ENCODE assay signal across 7 cellular contexts in the genomic region with DNA sequence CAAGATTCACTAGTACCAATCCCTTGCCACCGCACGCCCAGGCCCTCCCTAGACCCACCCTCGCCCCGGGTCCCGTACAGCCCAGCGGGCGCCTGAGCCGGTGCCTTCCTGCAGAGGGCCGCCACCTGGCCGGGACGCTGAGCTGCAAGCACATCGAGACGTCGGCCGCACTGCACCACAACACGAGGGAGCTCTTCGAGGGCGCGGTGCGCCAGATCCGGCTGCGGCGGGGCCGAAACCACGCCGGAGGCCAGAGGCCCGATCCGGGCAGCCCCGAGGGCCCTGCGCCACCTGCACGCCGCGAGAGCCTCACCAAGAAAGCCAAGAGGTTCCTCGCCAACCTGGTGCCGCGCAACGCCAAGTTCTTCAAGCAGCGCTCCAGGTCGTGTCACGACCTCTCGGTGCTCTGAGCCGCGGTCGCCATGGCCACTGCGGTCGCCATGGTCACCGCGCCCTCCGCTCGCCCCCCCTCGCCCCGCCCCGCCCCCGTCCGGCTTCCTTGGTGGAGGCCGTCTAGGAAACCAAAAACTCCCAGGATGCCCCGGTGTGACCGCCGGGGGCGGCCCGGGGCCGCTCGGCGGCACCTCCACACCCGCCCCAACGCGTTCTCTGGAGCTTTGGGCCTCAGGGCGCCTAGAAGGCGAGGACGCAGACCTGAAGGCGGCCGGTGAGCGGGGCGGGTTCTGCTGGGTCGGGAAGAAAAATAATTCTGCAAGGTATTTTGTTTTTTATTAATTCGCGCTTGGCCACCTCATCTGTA. TPM values are rescaled to one million over a fixed set of nuclear protein-coding genes. Genes with fewer than 3 reads are reported as not detected.
A peak's percentile ranks its signal among the peaks of the same experiment; 100 is the strongest.
DNase-seq lines count a peak whose midpoint lies in the region; ATAC-seq lines count a peak whose summit lies in the region.

No MANE protein-coding gene starts in this region.

- H3K4me1 Mint-ChIP-seq in stimulated activated memory B cell treated with anti-CD40 and anti-IgM and Interleukin-4, amounts not matched to agents 10 μg/mL and 1 μg/mL and 100 μg/mL, for 72 hours = peaks cover 73% of the 10 kb centered on the region

- peak overlapping the region; percentile 85 for H3K4me3 Mint-ChIP-seq in stimulated activated memory B cell treated with anti-CD40 and anti-IgM and Interleukin-4, amounts not matched to agents 10 μg/mL and 1 μg/mL and 100 μg/mL, for 72 hours

- no peaks in the 10 kb centered on the region for H3K27me3 Mint-ChIP-seq in stimulated activated memory B cell treated with anti-CD40 and anti-IgM and Interleukin-4, amounts not matched to agents 10 μg/mL and 1 μg/mL and 100 μg/mL, for 72 hours

- peak overlapping the region; percentile 82 for H3K27ac ChIP-seq in epithelial cell of prostate

- peak overlapping the region; percentile 88 for H3K27ac Mint-ChIP-seq in stimulated activated memory B cell treated with anti-CD40 and anti-IgM and Interleukin-4, amounts not matched to agents 10 μg/mL and 1 μg/mL and 100 μg/mL, for 72 hours

- ATAC-seq in GM18861 (IDR thresholded peaks at IDR 0.05; ENCODE audit: unreplicated experiment) = peak; percentile 35
- ATAC-seq in HG02973 (IDR thresholded peaks at IDR 0.05; ENCODE audit: unreplicated experiment) = peak; percentile 44
- ATAC-seq in stimulated activated memory B cell treated with anti-CD40 and anti-IgM and Interleukin-4, amounts not matched to agents 10 μg/mL and 1 μg/mL and 100 μg/mL, for 72 hours = peak; percentile 81

- peaks cover 9% of the 10 kb centered on the region for H3K36me3 Mint-ChIP-seq in stimulated activated memory B cell treated with anti-CD40 and anti-IgM and Interleukin-4, amounts not matched to agents 10 μg/mL and 1 μg/mL and 100 μg/mL, for 72 hours

- no peaks in the 10 kb centered on the region for H3K9me3 Mint-ChIP-seq in stimulated activated memory B cell treated with anti-CD40 and anti-IgM and Interleukin-4, amounts not matched to agents 10 μg/mL and 1 μg/mL and 100 μg/mL, for 72 hours

- DNase-seq in NCI-H510A treated with DMSO at 0.1 percent for 48 hours (lab: John Stamatoyannopoulos, UW) = peak; percentile 84
- peak; percentile 21 to 57 for DNase-seq in activated CD8-positive, alpha-beta memory T cell treated with anti-CD3 and anti-CD28 coated beads for 1 hour (ENCODE audit: extremely low read depth in 1 of 2, low read depth in 1 of 2)
- no peak for DNase-seq in epithelial cell of prostate (ENCODE audit: low read depth, low spot score)
- DNase-seq in myocyte (ENCODE audit: low read depth) = peak; percentile 67

RNA-seq across cellular contexts. Expression of a gene that starts 3.7 kb away (rescaled TPM):
- total RNA-seq in myocyte = 0.42 and 0.78 TPM in 2 replicates
- polyA plus RNA-seq in myocyte (2012) = 0.33 TPM

RNA-seq across cellular contexts. Expression of a gene that starts 15.1 kb away (rescaled TPM):
- 81.6 and 106 TPM in 2 replicates for total RNA-seq in myocyte
- polyA plus RNA-seq in myocyte (2012) = 222 TPM

RNA-seq across cellular contexts. Expression of a gene that starts 32.3 kb away (rescaled TPM):
- total RNA-seq in myocyte = 74.9 and 440 TPM in 2 replicates
- 56.0 TPM for polyA plus RNA-seq in myocyte (2012)

RNA-seq across cellular contexts. Expression of a gene that starts 42.5 kb away (rescaled TPM):
- 64.1 and 75.9 TPM in 2 replicates for total RNA-seq in myocyte
- 271 TPM for polyA plus RNA-seq in myocyte (2012)

RNA-seq across cellular contexts. Expression of a gene that starts 50.3 kb away (rescaled TPM):
- 423 and 532 TPM in 2 replicates for total RNA-seq in myocyte
- 543 TPM for polyA plus RNA-seq in myocyte (2012)
